ENCODE assay signal across 16 cellular contexts in genomic region chr4:47714269-47714668, GRCh38.
DNase-seq lines count a peak whose midpoint lies in the region; ATAC-seq and TF ChIP-seq lines count a peak whose summit lies in the region.
"Had no signal": no experiment of that assay in that cellular context is flagged by ENCODE, and none has a peak within 500 bp of the region (broad histone marks: within the 10 kb centered on the region; RNA-seq: fewer than 3 reads in every experiment).

No MANE protein-coding gene starts in this region.

- no peak for ATAC-seq in Right ventricle myocardium superior (ENCODE audit: poor library complexity)
- ATAC-seq in left lobe of liver: peak; percentile 71
- ATAC-seq: A549; CD8-positive, alpha-beta T cell had no signal

- no peaks in the 10 kb centered on the region for H3K9me3 ChIP-seq in cardiac muscle cell (ENCODE audit: low read depth)
- no peaks in the 10 kb centered on the region for H3K9me3 ChIP-seq in subcutaneous abdominal adipose tissue (ENCODE audit: control insufficient read depth in 5 of 5, low read length in 5 of 5)
- H3K9me3 ChIP-seq: A549; BLaER1 treated with 17β-estradiol and CSF1 and Interleukin-3, amounts not matched to agents 10 nM and 100 nM; Caco-2 had no signal

- H3K36me3 ChIP-seq in cardiac muscle cell (no peaks in the 10 kb centered on the region), subcutaneous abdominal adipose tissue (ENCODE audit: control insufficient read depth in 5 of 5, insufficient read depth in 5 of 5, low read length in 5 of 5) (no peaks in the 10 kb centered on the region)
- H3K36me3 ChIP-seq: BLaER1 treated with 17β-estradiol and CSF1 and Interleukin-3, amounts not matched to agents 10 nM and 100 nM had no signal

- no peak overlapping the region for H3K4me3 ChIP-seq in cardiac muscle cell
- H3K4me3 ChIP-seq in subcutaneous abdominal adipose tissue (ENCODE audit: low read depth in 1 of 5, low read length in 5 of 5): no peak overlapping the region
- H3K4me3 ChIP-seq: A549; BLaER1 treated with 17β-estradiol and CSF1 and Interleukin-3, amounts not matched to agents 10 nM and 100 nM had no signal

- TF ChIP-seq CTCF in cardiac muscle cell (IDR thresholded peaks at IDR 0.05; ENCODE audit: low read depth, low read length): no peak

- H3K4me1 ChIP-seq in cardiac muscle cell (ENCODE audit: low read depth) (peaks cover 24% of the 10 kb centered on the region), subcutaneous abdominal adipose tissue (ENCODE audit: control insufficient read depth in 5 of 5, insufficient read depth in 5 of 5, low read length in 5 of 5) (peaks cover 0 to 45% (median 20%) of the 10 kb centered on the region in 5 donors)

- intact Hi-C loops in Right ventricle myocardium superior (cut with DNase I): no loop called here

- H3K27ac ChIP-seq in cardiac muscle cell: peak overlapping the region; percentile 22
- H3K27ac ChIP-seq in subcutaneous abdominal adipose tissue (ENCODE audit: low read depth, low read length): peak overlapping the region; percentile 69
- H3K27ac ChIP-seq: 22Rv1; A549; BLaER1 treated with 17β-estradiol and CSF1 and Interleukin-3, amounts not matched to agents 10 nM and 100 nM; C4-2B had no signal

- H3K9ac ChIP-seq in subcutaneous abdominal adipose tissue (ENCODE audit: low read length in 5 of 5): peak overlapping the region in 1 of 5 donors; percentile 28
- H3K9ac ChIP-seq: BLaER1 treated with 17β-estradiol and CSF1 and Interleukin-3, amounts not matched to agents 10 nM and 100 nM had no signal

- no peaks in the 10 kb centered on the region for H3K27me3 ChIP-seq in cardiac muscle cell
- no peaks in the 10 kb centered on the region for H3K27me3 ChIP-seq in subcutaneous abdominal adipose tissue (ENCODE audit: control insufficient read depth in 5 of 5, insufficient read depth in 4 of 5, low read length in 5 of 5)
- H3K27me3 ChIP-seq: BLaER1 treated with 17β-estradiol and CSF1 and Interleukin-3, amounts not matched to agents 10 nM and 100 nM had no signal

- DNase-seq in cardiac muscle cell (ENCODE audit: low read depth in 1 of 2, low spot score in 1 of 2) (no peak), Right ventricle myocardium superior (no peak), left lobe of liver (ENCODE audit: low spot score) (no peak), kidney glomerular epithelial cell (lab: John Stamatoyannopoulos, UW) (no peak)
- DNase-seq: AML-193; Caco-2; Calu3; CD4-positive, alpha-beta T cell; CD8-positive, alpha-beta T cell; DMS79 treated with DMSO at 0.1 percent for 48 hours; GF-D8 had no signal
